In genomic region chr15:90221251-90221900, GRCh38 we compare ENCODE assay signal across 8 cellular contexts. TPM values are rescaled to one million over a fixed set of nuclear protein-coding genes. Genes with fewer than 3 reads are reported as not detected.
DNase-seq lines count a peak whose midpoint lies in the region; ATAC-seq and TF ChIP-seq lines count a peak whose summit lies in the region.

No MANE protein-coding gene starts in this region.

- H3K9me3 Mint-ChIP-seq in stimulated activated effector memory CD8-positive, alpha-beta T cell treated with anti-CD3 and anti-CD28 coated beads, Interleukin-12 subunit alpha, Interleukin-12 subunit beta, amount 100 ng/mL, for 72 hours: no peaks in the 10 kb centered on the region

- H3K9ac ChIP-seq in HCT116 (ENCODE audit: low read length) (no peak overlapping the region), NT2/D1 (ENCODE audit: insufficient read length, low read depth) (peak overlapping the region; percentile 17)

- H3K27me3 ChIP-seq in HCT116 (ENCODE audit: insufficient read depth, low read length): no peaks in the 10 kb centered on the region
- no peaks in the 10 kb centered on the region for H3K27me3 ChIP-seq in NT2/D1 (ENCODE audit: insufficient read depth, insufficient read length)
- H3K27me3 ChIP-seq in breast epithelium: no peaks in the 10 kb centered on the region

- H3K4me2 ChIP-seq in HCT116 (ENCODE audit: low read length): no peak overlapping the region

- peaks cover 27% of the 10 kb centered on the region for H3K36me3 Mint-ChIP-seq in stimulated activated effector memory CD8-positive, alpha-beta T cell treated with anti-CD3 and anti-CD28 coated beads, Interleukin-12 subunit alpha, Interleukin-12 subunit beta, amount 100 ng/mL, for 72 hours

- no peaks in the 10 kb centered on the region for H3K9me3 ChIP-seq in HCT116 (ENCODE audit: control insufficient read depth in 1 of 2, insufficient read depth in 1 of 2, low read depth in 1 of 2, low read length in 2 of 2)
- H3K9me3 ChIP-seq in NT2/D1 (ENCODE audit: insufficient read depth, low read length): no peaks in the 10 kb centered on the region
- H3K9me3 ChIP-seq in breast epithelium: no peaks in the 10 kb centered on the region

- no peak overlapping the region for H3K27ac Mint-ChIP-seq in stimulated activated effector memory CD8-positive, alpha-beta T cell treated with anti-CD3 and anti-CD28 coated beads, Interleukin-12 subunit alpha, Interleukin-12 subunit beta, amount 100 ng/mL, for 72 hours

- H3K36me3 ChIP-seq in HCT116 (ENCODE audit: control insufficient read depth in 1 of 2, insufficient read depth in 2 of 2, low read length in 2 of 2) (peaks cover 31 to 41% of the 10 kb centered on the region in 2 experiments), NT2/D1 (ENCODE audit: insufficient read depth, insufficient read length, low read length) (peaks cover 42% of the 10 kb centered on the region), breast epithelium (no peaks in the 10 kb centered on the region)

- TF ChIP-seq POLR2A in HCT116 (IDR thresholded peaks at IDR 0.05; ENCODE audit: borderline replicate concordance, extremely low read depth, insufficient read depth, insufficient read length) (no peak), breast epithelium (IDR thresholded peaks at IDR 0.05) (no peak)

- no peaks in the 10 kb centered on the region for H4K20me1 ChIP-seq in HCT116 (ENCODE audit: insufficient read depth)

- CTCF ChIA-PET in HCT116 (lab: Charles Lee): interaction anchor here (0.6 to 1.9 kb wide), 13 partner anchors 9 to 1240 kb away, joined by 3 to 26 read pairs (median 4); partner anchors contain the start of genes CIB1, GDPGP1, SEMA4B and TTLL13

- H2AFZ ChIP-seq in HCT116 (ENCODE audit: low read depth, low read length, poor library complexity, severe bottlenecking): no peak overlapping the region

- H3K4me1 ChIP-seq in HCT116 (ENCODE audit: control insufficient read depth in 1 of 2, insufficient read depth in 2 of 2, low read length in 2 of 2) (peaks cover 0 to 16% of the 10 kb centered on the region in 2 experiments; a peak in 3 of 4 replicates), NT2/D1 (ENCODE audit: insufficient read depth, insufficient read length) (peaks cover 11% of the 10 kb centered on the region), breast epithelium (peaks cover 0 to 4% of the 10 kb centered on the region in 2 donors)

- DNase-seq in DMS 273 (lab: John Stamatoyannopoulos, UW; ENCODE audit: unreplicated experiment) (peak; percentile 83), HCT116 (ENCODE audit: low read depth, low spot score) (no peak), NT2/D1 (ENCODE audit: low read depth, low spot score) (peak; percentile 72), breast epithelium (ENCODE audit: low spot score in 2 of 2) (peak in 1 of 2 donors; percentile 57), islet precursor cell (peak; percentile 87)
- no peak for DNase-seq in stimulated activated effector memory CD8-positive, alpha-beta T cell treated with anti-CD3 and anti-CD28 coated beads, Interleukin-12 subunit alpha, Interleukin-12 subunit beta, amount 100 ng/mL, for 72 hours (ENCODE audit: low spot score in 2 of 2)

- peaks cover 23% of the 10 kb centered on the region for H3K79me2 ChIP-seq in HCT116 (ENCODE audit: insufficient read depth, low read length)

- BruUV-seq in HCT116 (replicated peaks; lab: Mats Ljungman, UMichigan): no TSS peak

- RAD21 ChIA-PET in HCT116 (lab: Charles Lee; ENCODE audit: low non-redundant PET in 1 of 2, low total read pairs in 2 of 2, uncharacterized antibody in 2 of 2, unreplicated experiment in 2 of 2): interaction anchor here (0.6 to 1.0 kb wide), 2 partner anchors 65 to 78 kb away, joined by 3 to 6 read pairs; no protein-coding TSS in a partner anchor

- no peak overlapping the region for H3K4me3 Mint-ChIP-seq in stimulated activated effector memory CD8-positive, alpha-beta T cell treated with anti-CD3 and anti-CD28 coated beads, Interleukin-12 subunit alpha, Interleukin-12 subunit beta, amount 100 ng/mL, for 72 hours

- TF ChIP-seq CTCF in HCT116 (IDR thresholded peaks at IDR 0.05 in 2 of 3, conservative IDR thresholded peaks at IDR 0.05 in 1 of 3; ENCODE audit: borderline replicate concordance in 1 of 3, insufficient read depth in 1 of 3, low read depth in 2 of 3, low read length in 2 of 3): peak in 2 of 3 experiments; percentile 70 to 76; a peak in 4 of 6 replicates
- TF ChIP-seq CTCF in breast epithelium (IDR thresholded peaks at IDR 0.05): peak; percentile 28 to 75 (median 67)

- POLR2A ChIA-PET in HCT116 (lab: Charles Lee): interaction anchor here (0.7 to 0.9 kb wide), 2 partner anchors 9 to 12 kb away, joined by 3 to 6 read pairs; partner anchors contain the start of genes CIB1 and GDPGP1

- no peak overlapping the region; the same call in 1 of the 2 replicates for H3K27ac ChIP-seq in HCT116 (ENCODE audit: low read depth, low read length)
- H3K27ac ChIP-seq in breast epithelium: peak overlapping the region in 1 of 2 donors; percentile 58

- no peak for TF ChIP-seq RAD21 in HCT116 (IDR thresholded peaks at IDR 0.05; ENCODE audit: low read depth)

- ATAC-seq in HCT116 (peak; percentile 89), HG03442 (IDR thresholded peaks at IDR 0.05; ENCODE audit: unreplicated experiment) (no peak), HG03175 (IDR thresholded peaks at IDR 0.05; ENCODE audit: unreplicated experiment) (no peak)
- ATAC-seq in stimulated activated effector memory CD8-positive, alpha-beta T cell treated with anti-CD3 and anti-CD28 coated beads, Interleukin-12 subunit alpha, Interleukin-12 subunit beta, amount 100 ng/mL, for 72 hours: peak; percentile 41

- H3K4me3 ChIP-seq in HCT116 (replicated peaks in 1 of 2; ENCODE audit: low read depth in 1 of 2, low read length in 2 of 2) (no peak overlapping the region), NT2/D1 (ENCODE audit: insufficient read length, low read depth) (no peak overlapping the region), breast epithelium (no peak overlapping the region)

- H3K9me2 ChIP-seq in HCT116 (ENCODE audit: insufficient read depth): no peaks in the 10 kb centered on the region

- intact Hi-C loops in HCT116 (cut with micrococcal nuclease) (loop anchor here (1.0 kb wide), 1 partner anchor 78 kb away; no protein-coding TSS in a partner anchor), breast epithelium (cut with DNase I; ENCODE audit: low total_unique reads) (no loop called here)

- H3K4me1 Mint-ChIP-seq in stimulated activated effector memory CD8-positive, alpha-beta T cell treated with anti-CD3 and anti-CD28 coated beads, Interleukin-12 subunit alpha, Interleukin-12 subunit beta, amount 100 ng/mL, for 72 hours: peaks cover 27% of the 10 kb centered on the region

TF ChIP-seq in HCT116, 20 proteins besides CTCF, POLR2A, EP300 and RAD21:
- TF ChIP-seq MAX (IDR thresholded peaks at IDR 0.05) (no peak), POLR2AphosphoS5 (IDR thresholded peaks at IDR 0.05; ENCODE audit: low read depth, low read length) (peak; percentile 28; the same call in 1 of the 2 replicates), TCF7L2 (IDR thresholded peaks at IDR 0.05; ENCODE audit: borderline replicate concordance, extremely low read depth, insufficient read depth, insufficient read length) (no peak)

RNA-seq across cellular contexts. Expression of gene CIB1, which starts 12.4 kb away (rescaled TPM):
- total RNA-seq in HCT116 (2021; ENCODE audit: unreplicated experiment): 92.7 TPM
- 261 and 304 TPM in 2 replicates for polyA plus RNA-seq in HCT116 (2012)
- 10 to 100 TPM; 30.2 to 61.3 (median 49.5) TPM for total RNA-seq in breast epithelium

RNA-seq across cellular contexts. Expression of gene GDPGP1, which starts 12.6 kb away (rescaled TPM):
- total RNA-seq in HCT116 (2021; ENCODE audit: unreplicated experiment) (15.4 TPM), breast epithelium (1 to 10 TPM; 3.4 to 9.4 (median 7.5) TPM)
- polyA plus RNA-seq in HCT116 (2012): 8.6 and 12.6 TPM in 2 replicates

RNA-seq across cellular contexts. Expression of gene SEMA4B, which starts 20.2 kb away (rescaled TPM):
- total RNA-seq in HCT116 (2021; ENCODE audit: unreplicated experiment) (98.6 TPM), breast epithelium (10 to 100 TPM in 2 of 3 donors, 1 to 10 TPM in 1; 6.6 to 72.8 (median 56.9) TPM)
- 180 and 260 TPM in 2 replicates for polyA plus RNA-seq in HCT116 (2012)

RNA-seq across cellular contexts. Expression of gene TTLL13, which starts 28.0 kb away (rescaled TPM):
- 1.0 TPM for total RNA-seq in HCT116 (2021; ENCODE audit: unreplicated experiment)
- polyA plus RNA-seq in HCT116 (2012): 0.95 and 1.8 TPM in 2 replicates
- total RNA-seq in breast epithelium: under 1 TPM in 1 of 3 donors, not detected in 2; 0.15 TPM

RNA-seq across cellular contexts. Expression of gene NGRN, which starts 44.1 kb away (rescaled TPM):
- total RNA-seq in HCT116 (2021; ENCODE audit: unreplicated experiment): 72.7 TPM
- 45.2 and 52.8 TPM in 2 replicates for polyA plus RNA-seq in HCT116 (2012)
- 10 to 100 TPM; 67.7 to 99.1 (median 87.2) TPM for total RNA-seq in breast epithelium

Comparison
In these comparisons a context has a peak if more than half of its experiments do, and no peak if none do; other contexts are left out.
1. DNase-seq: peak in DMS 273 (single experiment), NT2/D1 (single experiment) and islet precursor cell (single experiment); none in HCT116 (single experiment) and stimulated activated effector memory CD8-positive, alpha-beta T cell treated with anti-CD3 and anti-CD28 coated beads, Interleukin-12 subunit alpha, Interleukin-12 subunit beta, amount 100 ng/mL, for 72 hours (0 of 2).
2. ATAC-seq: peak in HCT116 (single experiment) and stimulated activated effector memory CD8-positive, alpha-beta T cell treated with anti-CD3 and anti-CD28 coated beads, Interleukin-12 subunit alpha, Interleukin-12 subunit beta, amount 100 ng/mL, for 72 hours (single experiment); none in HG03442 (single experiment) and HG03175 (single experiment).